15 cellular contexts compared by ENCODE assay signal in the genomic region with DNA sequence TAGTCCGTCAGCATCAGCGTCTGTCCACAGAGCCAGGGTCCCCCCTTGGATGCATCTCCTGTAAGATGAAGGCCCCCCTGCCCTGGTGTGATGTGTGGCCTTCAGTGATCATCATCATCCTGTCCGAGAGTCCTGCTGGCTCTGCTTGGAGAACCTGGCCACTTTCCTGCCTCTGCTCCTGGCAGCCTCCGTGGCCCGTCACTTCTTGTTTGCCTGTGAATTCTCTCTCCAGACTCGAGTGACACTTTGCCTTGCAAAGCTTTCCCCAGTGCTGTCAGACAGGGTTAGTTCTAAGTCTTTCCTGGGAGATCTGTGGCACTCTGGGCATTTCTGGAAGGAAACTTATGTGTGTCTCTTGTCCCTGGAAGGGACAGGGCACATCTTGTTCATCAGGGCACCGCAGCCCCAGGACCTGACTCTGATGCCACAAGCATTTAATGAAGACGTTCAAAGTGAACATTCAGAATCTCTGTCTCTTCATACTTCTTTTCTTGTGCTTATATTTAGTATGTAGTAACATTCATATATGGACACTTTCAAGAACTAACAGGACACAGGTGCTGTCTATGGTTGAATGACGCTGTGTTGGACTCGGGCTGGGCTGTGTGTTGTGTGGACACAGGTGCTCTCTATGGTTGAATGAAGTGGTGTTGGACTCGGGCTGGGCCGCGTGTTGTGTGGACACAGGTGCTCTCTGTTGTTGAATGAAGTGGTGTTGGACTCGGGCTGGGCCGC.
DNase-seq lines count a peak whose midpoint lies in the region; ATAC-seq and TF ChIP-seq lines count a peak whose summit lies in the region.
"Had no signal": no experiment of that assay in that cellular context is flagged by ENCODE, and none has a peak within 500 bp of the region (broad histone marks: within the 10 kb centered on the region; RNA-seq: fewer than 3 reads in every experiment).

No MANE protein-coding gene starts in this region.

- H3K36me3 Mint-ChIP-seq in activated naive CD4-positive, alpha-beta T cell treated with anti-CD3 and anti-CD28 coated beads, Interleukin-2, amount 50 U/mL, for 72 hours, result peaks cover 4 to 24% of the 10 kb centered on the region in 2 donors
- H3K36me3 Mint-ChIP-seq in activated T-helper 17 cell treated with anti-CD3 and anti-CD28 coated beads, Interleukin-2, amount 50 U/mL, for 72 hours (ENCODE audit: low read depth), result no peaks in the 10 kb centered on the region

- H3K9me3 Mint-ChIP-seq in activated naive CD4-positive, alpha-beta T cell treated with anti-CD3 and anti-CD28 coated beads, Interleukin-2, amount 50 U/mL, for 72 hours, result peaks cover 0 to 5% of the 10 kb centered on the region in 2 donors
- no peaks in the 10 kb centered on the region for H3K9me3 Mint-ChIP-seq in activated T-helper 17 cell treated with anti-CD3 and anti-CD28 coated beads, Interleukin-2, amount 50 U/mL, for 72 hours

- intact Hi-C loops in upper lobe of right lung (cut with DNase I) (no loop called here), mammary epithelial cell (cut with micrococcal nuclease) (no loop called here)

- no peak overlapping the region for H2AFZ ChIP-seq in mammary epithelial cell (ENCODE audit: low read depth, low read length)

- H3K36me3 ChIP-seq in upper lobe of right lung (no peaks in the 10 kb centered on the region), mammary epithelial cell (ENCODE audit: insufficient read depth, low read length) (no peaks in the 10 kb centered on the region), SJCRH30 (no peaks in the 10 kb centered on the region; the same call in 1 of the 2 replicates)

- H3K27me3 ChIP-seq in upper lobe of right lung, result no peaks in the 10 kb centered on the region
- H3K27me3 ChIP-seq in mammary epithelial cell (ENCODE audit: insufficient read depth, low read length), result no peaks in the 10 kb centered on the region
- no peaks in the 10 kb centered on the region for H3K27me3 ChIP-seq in SJCRH30

- no peak for TF ChIP-seq CTCF in upper lobe of right lung (IDR thresholded peaks at IDR 0.05)
- TF ChIP-seq CTCF in mammary epithelial cell (conservative IDR thresholded peaks at IDR 0.05 in 1 of 2, IDR thresholded peaks at IDR 0.05 in 1 of 2; ENCODE audit: extremely low read depth in 1 of 2, insufficient read depth in 1 of 2, low read depth in 1 of 2, low read length in 2 of 2), result no peak

- H3K27ac Mint-ChIP-seq in activated naive CD4-positive, alpha-beta T cell treated with anti-CD3 and anti-CD28 coated beads, Interleukin-2, amount 50 U/mL, for 72 hours, result peak overlapping the region; percentile 6 to 40
- H3K27ac Mint-ChIP-seq in activated T-helper 17 cell treated with anti-CD3 and anti-CD28 coated beads, Interleukin-2, amount 50 U/mL, for 72 hours, result peak overlapping the region; percentile 31

- H3K27me3 Mint-ChIP-seq in activated T-helper 17 cell treated with anti-CD3 and anti-CD28 coated beads, Interleukin-2, amount 50 U/mL, for 72 hours, result no peaks in the 10 kb centered on the region

- no peak for DNase-seq in activated naive CD4-positive, alpha-beta T cell treated with anti-CD3 and anti-CD28 coated beads, Interleukin-2, amount 50 U/mL, for 72 hours (ENCODE audit: low spot score in 2 of 2)
- no peak for DNase-seq in activated naive CD4-positive, alpha-beta T cell treated with Interleukin-2 at 50 U/mL for 16 hours
- DNase-seq in NCI-H510A (lab: John Stamatoyannopoulos, UW), result peak; percentile 78
- DNase-seq in upper lobe of right lung, result no peak
- no peak for DNase-seq in mammary epithelial cell
- no peak for DNase-seq in SJCRH30
- DNase-seq: activated gamma-delta T cell treated with Interleukin-2 at 50 U/mL for 16 hours, Caco-2, MM.1S, NCI-H187 treated with DMSO at 0.1 percent for 48 hours, NCI-H526 treated with DMSO at 0.1 percent for 48 hours, posterior cingulate gyrus had no signal

- BruUV-seq in mammary epithelial cell (replicated peaks; lab: Mats Ljungman, UMichigan), result no TSS peak

- no peak overlapping the region for H3K9ac ChIP-seq in mammary epithelial cell (ENCODE audit: insufficient read depth, low read length)

- CTCF ChIA-PET in mammary epithelial cell (lab: Charles Lee; ENCODE audit: low non-redundant PET), result no interaction called here

- H4K20me1 ChIP-seq in mammary epithelial cell (ENCODE audit: insufficient read depth, low read length), result no peaks in the 10 kb centered on the region

- H3K4me1 Mint-ChIP-seq in activated T-helper 17 cell treated with anti-CD3 and anti-CD28 coated beads, Interleukin-2, amount 50 U/mL, for 72 hours, result peaks cover 19% of the 10 kb centered on the region

- dilution Hi-C loops in mammary epithelial cell (cut with HindIII; ENCODE audit: low sequenced_read_pairs), result no loop called here

- H3K4me1 ChIP-seq in upper lobe of right lung (no peaks in the 10 kb centered on the region), mammary epithelial cell (ENCODE audit: insufficient read depth, low read length) (no peaks in the 10 kb centered on the region), SJCRH30 (no peaks in the 10 kb centered on the region)

- in situ Hi-C loops in mammary epithelial cell (cut with MboI; ENCODE audit: low sequenced_read_pairs in 2 of 2), result no loop called here

- 97% methylated on average over 14 of the region's 15 CpGs for WGBS in mammary epithelial cell (ENCODE audit: low coverage, missing lambda C conversion rate)

- H3K9me3 ChIP-seq in upper lobe of right lung (no peaks in the 10 kb centered on the region), mammary epithelial cell (replicated peaks; ENCODE audit: insufficient read depth, low read length) (no peaks in the 10 kb centered on the region), SJCRH30 (replicated peaks) (no peaks in the 10 kb centered on the region)
- H3K9me3 ChIP-seq: Caco-2 had no signal

- no peak overlapping the region for H3K27ac ChIP-seq in upper lobe of right lung
- H3K27ac ChIP-seq in mammary epithelial cell (ENCODE audit: insufficient read depth, low read depth, low read length), result no peak overlapping the region
- H3K27ac ChIP-seq in SJCRH30, result no peak overlapping the region

- ATAC-seq in activated naive CD4-positive, alpha-beta T cell treated with anti-CD3 and anti-CD28 coated beads, Interleukin-2, amount 50 U/mL, for 72 hours, result no peak
- no peak for ATAC-seq in activated T-helper 17 cell treated with anti-CD3 and anti-CD28 coated beads, Interleukin-2, amount 50 U/mL, for 72 hours (replicated peaks)
- ATAC-seq in upper lobe of right lung, result peak; percentile 10
- ATAC-seq in GM21737 (IDR thresholded peaks at IDR 0.05; ENCODE audit: unreplicated experiment), result no peak

- H3K4me3 Mint-ChIP-seq in activated T-helper 17 cell treated with anti-CD3 and anti-CD28 coated beads, Interleukin-2, amount 50 U/mL, for 72 hours, result no peak overlapping the region
- H3K4me3 Mint-ChIP-seq: brain had no signal

- peaks cover 74% of the 10 kb centered on the region for H3K79me2 ChIP-seq in mammary epithelial cell (ENCODE audit: insufficient read depth, low read length)

- no peak overlapping the region for H3K4me2 ChIP-seq in mammary epithelial cell (ENCODE audit: insufficient read depth, low read depth, low read length)

- H3K4me3 ChIP-seq in upper lobe of right lung (no peak overlapping the region), mammary epithelial cell (replicated peaks in 1 of 3; ENCODE audit: insufficient read depth in 1 of 3, low read depth in 2 of 3, low read length in 3 of 3) (no peak overlapping the region), SJCRH30 (no peak overlapping the region)
